In genomic region chr20:58048096-58048702, GRCh38 we compare ENCODE assay signal across 10 cellular contexts.
DNase-seq lines count a peak whose midpoint lies in the region; ATAC-seq, FAIRE-seq and TF ChIP-seq lines count a peak whose summit lies in the region.
"Had no signal": no experiment of that assay in that cellular context is flagged by ENCODE, and none has a peak within 500 bp of the region (broad histone marks: within the 10 kb centered on the region; RNA-seq: fewer than 3 reads in every experiment).

No MANE protein-coding gene starts in this region.

- no peaks in the 10 kb centered on the region for H3K79me2 ChIP-seq in keratinocyte (ENCODE audit: control insufficient read depth, insufficient read depth, low read length)

- DNase-seq in AG10803 (ENCODE audit: low read depth) (peak; percentile 74), HuH-7.5 (ENCODE audit: low spot score) (peak; percentile 62), keratinocyte (ENCODE audit: low read depth, low spot score) (peak; percentile 28), CD1c-positive myeloid dendritic cell (ENCODE audit: extremely low spot score) (no peak)
- peak; percentile 21 for DNase-seq in activated CD8-positive, alpha-beta T cell treated with anti-CD3 and anti-CD28 coated beads, Interleukin-2, amount 10 ng/mL, durations not matched to agents 7 days and 5 days
- DNase-seq in CD8-positive, alpha-beta memory T cell: no peak
- DNase-seq: left lung had no signal

- no peak overlapping the region for H3K4me3 ChIP-seq in AG10803 (ENCODE audit: low read length)
- no peak overlapping the region for H3K4me3 ChIP-seq in keratinocyte (ENCODE audit: control insufficient read depth in 2 of 3, extremely low read depth in 1 of 3, insufficient read depth in 2 of 3, low read depth in 1 of 3, low read length in 3 of 3)
- no peak overlapping the region for H3K4me3 ChIP-seq in CD8-positive, alpha-beta memory T cell (ENCODE audit: low read length)
- H3K4me3 ChIP-seq: left lung had no signal

- dilution Hi-C loops in keratinocyte (cut with MboI; ENCODE audit: extremely low pct_ligation_motif_present, low sequenced_read_pairs): no loop called here

- no peak for ATAC-seq in activated CD8-positive, alpha-beta T cell treated with anti-CD3 and anti-CD28 coated beads, Interleukin-2, amount 10 ng/mL, durations not matched to agents 7 days and 5 days
- ATAC-seq in HG03095 (IDR thresholded peaks at IDR 0.05; ENCODE audit: unreplicated experiment) (no peak), HG03097 (IDR thresholded peaks at IDR 0.05; ENCODE audit: low FRiP score, unreplicated experiment) (no peak)
- ATAC-seq: left lung had no signal

- no peak for FAIRE-seq in keratinocyte (lab: Jason Lieb, UNC)

- no peaks in the 10 kb centered on the region for H3K4me1 Mint-ChIP-seq in activated CD8-positive, alpha-beta T cell treated with anti-CD3 and anti-CD28 coated beads, Interleukin-2, amount 10 ng/mL, durations not matched to agents 7 days and 5 days (ENCODE audit: low read depth)
- no peaks in the 10 kb centered on the region for H3K4me1 Mint-ChIP-seq in CD8-positive, alpha-beta memory T cell

- H3K9me3 Mint-ChIP-seq in activated CD8-positive, alpha-beta T cell treated with anti-CD3 and anti-CD28 coated beads, Interleukin-2, amount 10 ng/mL, durations not matched to agents 7 days and 5 days (ENCODE audit: insufficient read depth): peaks cover 10% of the 10 kb centered on the region
- H3K9me3 Mint-ChIP-seq in CD8-positive, alpha-beta memory T cell: peaks cover 0 to 17% (median 11%) of the 10 kb centered on the region in 5 donors

- H3K36me3 ChIP-seq in keratinocyte (ENCODE audit: control insufficient read depth in 2 of 2, extremely low read depth in 1 of 2, insufficient read depth in 2 of 2, low read length in 2 of 2): no peaks in the 10 kb centered on the region
- no peaks in the 10 kb centered on the region for H3K36me3 ChIP-seq in CD8-positive, alpha-beta memory T cell (ENCODE audit: insufficient read depth, low read length)
- H3K36me3 ChIP-seq: left lung had no signal

- H3K36me3 Mint-ChIP-seq in activated CD8-positive, alpha-beta T cell treated with anti-CD3 and anti-CD28 coated beads, Interleukin-2, amount 10 ng/mL, durations not matched to agents 7 days and 5 days (ENCODE audit: low read depth): no peaks in the 10 kb centered on the region
- H3K36me3 Mint-ChIP-seq in CD8-positive, alpha-beta memory T cell: no peaks in the 10 kb centered on the region
- H3K36me3 Mint-ChIP-seq: activated naive CD8-positive, alpha-beta T cell had no signal

- no peaks in the 10 kb centered on the region for H3K4me1 ChIP-seq in keratinocyte (ENCODE audit: control insufficient read depth, extremely low read depth, insufficient read depth, low read length)
- no peaks in the 10 kb centered on the region for H3K4me1 ChIP-seq in CD8-positive, alpha-beta memory T cell (ENCODE audit: insufficient read depth, low read length)
- H3K4me1 ChIP-seq: left lung had no signal

- POLR2A ChIA-PET in activated CD8-positive, alpha-beta T cell treated with anti-CD3 and anti-CD28 coated beads, Interleukin-2, amount 10 ng/mL, durations not matched to agents 7 days and 5 days (lab: Charles Lee): no interaction called here
- POLR2A ChIA-PET in CD8-positive, alpha-beta memory T cell (lab: Charles Lee): no interaction called here

- H3K27me3 ChIP-seq in keratinocyte (ENCODE audit: control insufficient read depth, extremely low read depth, insufficient read depth, low read length): peaks cover 30% of the 10 kb centered on the region
- no peaks in the 10 kb centered on the region for H3K27me3 ChIP-seq in CD8-positive, alpha-beta memory T cell (ENCODE audit: insufficient read depth, low read length, poor library complexity, severe bottlenecking)
- H3K27me3 ChIP-seq: left lung had no signal

- H3K9me1 ChIP-seq in keratinocyte (ENCODE audit: control insufficient read depth, extremely low read depth, insufficient read depth, low read length): no peaks in the 10 kb centered on the region

- H3K27ac Mint-ChIP-seq in activated CD8-positive, alpha-beta T cell treated with anti-CD3 and anti-CD28 coated beads, Interleukin-2, amount 10 ng/mL, durations not matched to agents 7 days and 5 days: no peak overlapping the region
- H3K27ac Mint-ChIP-seq in CD8-positive, alpha-beta memory T cell: no peak overlapping the region
- H3K27ac Mint-ChIP-seq: activated naive CD8-positive, alpha-beta T cell had no signal

- H3K27me3 Mint-ChIP-seq in activated CD8-positive, alpha-beta T cell treated with anti-CD3 and anti-CD28 coated beads, Interleukin-2, amount 10 ng/mL, durations not matched to agents 7 days and 5 days (ENCODE audit: low read depth): no peaks in the 10 kb centered on the region
- H3K27me3 Mint-ChIP-seq in CD8-positive, alpha-beta memory T cell: peaks cover 8 to 19% of the 10 kb centered on the region in 2 donors

- H2AFZ ChIP-seq in keratinocyte (ENCODE audit: control insufficient read depth, low read length): no peak overlapping the region

- H3K9ac ChIP-seq in keratinocyte (ENCODE audit: control insufficient read depth, extremely low read depth, insufficient read depth, low read length): no peak overlapping the region

- H3K4me2 ChIP-seq in keratinocyte (ENCODE audit: control insufficient read depth, extremely low read depth, insufficient read depth, low read depth, low read length): no peak overlapping the region

- H3K4me3 Mint-ChIP-seq in activated CD8-positive, alpha-beta T cell treated with anti-CD3 and anti-CD28 coated beads, Interleukin-2, amount 10 ng/mL, durations not matched to agents 7 days and 5 days: no peak overlapping the region
- H3K4me3 Mint-ChIP-seq in CD8-positive, alpha-beta memory T cell: no peak overlapping the region
- H3K4me3 Mint-ChIP-seq: activated naive CD8-positive, alpha-beta T cell had no signal

- no peak for TF ChIP-seq CTCF in AG10803 (conservative IDR thresholded peaks at IDR 0.05; ENCODE audit: low read length)
- no peak for TF ChIP-seq CTCF in keratinocyte (optimal IDR thresholded peaks at IDR 0.05 in 1 of 3, IDR thresholded peaks at IDR 0.05 in 1 of 3, conservative IDR thresholded peaks at IDR 0.05 in 1 of 3; ENCODE audit: extremely low read depth in 1 of 3, insufficient read depth in 2 of 3, low read length in 3 of 3)

- no peaks in the 10 kb centered on the region for H4K20me1 ChIP-seq in keratinocyte (ENCODE audit: control insufficient read depth, extremely low read depth, insufficient read depth, low read length)

- H3K27ac ChIP-seq in keratinocyte (ENCODE audit: control insufficient read depth, insufficient read depth, low read length): no peak overlapping the region
- no peak overlapping the region for H3K27ac ChIP-seq in CD8-positive, alpha-beta memory T cell (ENCODE audit: low read depth, low read length)
- H3K27ac ChIP-seq: left lung had no signal

- CTCF ChIA-PET in activated CD8-positive, alpha-beta T cell treated with anti-CD3 and anti-CD28 coated beads, Interleukin-2, amount 10 ng/mL, durations not matched to agents 7 days and 5 days (lab: Charles Lee): interaction anchor here (0.7 to 1.3 kb wide), 2 partner anchors 39 to 537 kb away, joined by 3 read pairs; no protein-coding TSS in a partner anchor
- CTCF ChIA-PET in CD8-positive, alpha-beta memory T cell (lab: Charles Lee): no interaction called here

- peaks cover 4% of the 10 kb centered on the region for H3K9me3 ChIP-seq in keratinocyte (ENCODE audit: control insufficient read depth, low read depth, low read length)
- no peaks in the 10 kb centered on the region for H3K9me3 ChIP-seq in CD8-positive, alpha-beta memory T cell (ENCODE audit: low read length)

Comparison
In these comparisons a context has a peak if more than half of its experiments do, and no peak if none do; other contexts are left out.
1. DNase-seq: peak in AG10803 (single experiment), HuH-7.5 (single experiment), activated CD8-positive, alpha-beta T cell treated with anti-CD3 and anti-CD28 coated beads, Interleukin-2, amount 10 ng/mL, durations not matched to agents 7 days and 5 days (single experiment) and keratinocyte (single experiment); none in CD1c-positive myeloid dendritic cell (single experiment) and CD8-positive, alpha-beta memory T cell (0 of 5).